Comparison of ENCODE assay signal across 8 cellular contexts in the genomic region with DNA sequence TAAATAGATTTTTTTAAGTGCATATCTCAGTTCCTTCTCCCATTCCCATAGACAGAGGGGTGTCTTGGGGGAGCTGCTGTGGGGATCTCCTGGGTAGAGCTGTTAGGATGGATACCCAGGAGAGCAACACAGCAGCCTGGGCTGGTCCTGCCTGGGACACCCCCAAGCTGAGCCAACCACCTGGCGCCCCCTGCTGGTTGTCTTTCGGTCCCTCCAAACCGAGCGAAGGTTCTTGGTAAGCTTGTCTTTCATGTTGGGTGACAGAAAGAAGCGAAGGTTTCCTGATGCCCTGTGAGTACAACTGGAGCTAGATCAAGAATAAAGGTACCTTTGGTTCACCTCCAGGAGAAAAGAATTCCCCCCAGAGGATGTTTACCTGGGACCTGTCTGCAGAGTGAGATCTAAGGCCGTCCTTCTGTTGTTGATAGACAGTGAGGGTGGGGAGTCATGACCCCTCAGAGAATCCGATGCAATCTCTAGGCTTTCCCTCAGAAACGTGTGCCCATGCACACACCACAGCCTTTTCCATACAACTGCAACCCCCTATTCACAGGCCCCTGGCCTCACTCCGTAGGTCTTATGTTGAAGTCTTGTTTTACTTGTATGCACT. TPM values are rescaled to one million over a fixed set of nuclear protein-coding genes. Genes with fewer than 3 reads are reported as not detected.
DNase-seq lines count a peak whose midpoint lies in the region; ATAC-seq and TF ChIP-seq lines count a peak whose summit lies in the region.

No MANE protein-coding gene starts in this region.

- peak overlapping the region; percentile 69 for H3K27ac Mint-ChIP-seq in osteocyte (ENCODE audit: unreplicated experiment)

- H3K36me3 ChIP-seq in Peyer's patch (peaks cover 0 to 68% (median 0%) of the 10 kb centered on the region in 3 donors), tibial artery (peaks cover 41 to 54% (median 49%) of the 10 kb centered on the region in 3 donors)

- no peaks in the 10 kb centered on the region for H3K9me3 Mint-ChIP-seq in osteocyte (ENCODE audit: unreplicated experiment)

- H3K27me3 ChIP-seq in Peyer's patch, result no peaks in the 10 kb centered on the region
- no peaks in the 10 kb centered on the region for H3K27me3 ChIP-seq in tibial artery

- no peak for TF ChIP-seq POLR2A in Peyer's patch (IDR thresholded peaks at IDR 0.05)

- H3K4me1 ChIP-seq in Peyer's patch (no peaks in the 10 kb centered on the region), tibial artery (peaks cover 0 to 3% (median 0%) of the 10 kb centered on the region in 4 donors)

- peaks cover 6% of the 10 kb centered on the region for H3K4me1 Mint-ChIP-seq in osteocyte (ENCODE audit: unreplicated experiment)

- H3K9me3 ChIP-seq in Peyer's patch (no peaks in the 10 kb centered on the region), tibial artery (no peaks in the 10 kb centered on the region)

- no peak overlapping the region for H3K4me3 Mint-ChIP-seq in osteocyte (ENCODE audit: unreplicated experiment)

- H3K4me3 ChIP-seq in GM12875 (ENCODE audit: low read depth, low read length), result no peak overlapping the region
- no peak overlapping the region for H3K4me3 ChIP-seq in Peyer's patch
- no peak overlapping the region for H3K4me3 ChIP-seq in fibroblast of the aortic adventitia (ENCODE audit: low read depth, low read length)
- no peak overlapping the region for H3K4me3 ChIP-seq in tibial artery

- peak; percentile 89 for TF ChIP-seq CTCF in 22Rv1 (IDR thresholded peaks at IDR 0.05)
- TF ChIP-seq CTCF in GM12875 (IDR thresholded peaks at IDR 0.05; ENCODE audit: borderline replicate concordance, insufficient read depth, low read depth, low read length), result peak; percentile 82
- peak; percentile 64 to 90 (median 78) for TF ChIP-seq CTCF in Peyer's patch (IDR thresholded peaks at IDR 0.05)
- peak; percentile 87 for TF ChIP-seq CTCF in fibroblast of the aortic adventitia (IDR thresholded peaks at IDR 0.05; ENCODE audit: insufficient read depth, low read length)
- peak; percentile 89 for TF ChIP-seq CTCF in osteocyte (IDR thresholded peaks at IDR 0.05)
- peak; percentile 73 to 77 for TF ChIP-seq CTCF in tibial artery (IDR thresholded peaks at IDR 0.05)

- H3K36me3 Mint-ChIP-seq in osteocyte (ENCODE audit: unreplicated experiment), result peaks cover 39% of the 10 kb centered on the region

- peak; percentile 68 for ATAC-seq in HG03460 (IDR thresholded peaks at IDR 0.05; ENCODE audit: unreplicated experiment)

- intact Hi-C loops in tibial artery (cut with DNase I; ENCODE audit: low total_unique reads), result loop anchor here (5.0 kb wide), 1 partner anchor 117 kb away; no protein-coding TSS in a partner anchor

- DNase-seq in Peyer's patch (peak; percentile 86 to 95 (median 89)), activated T-helper 1 cell treated with Interleukin-2 at 50 U/mL for 16 hours (ENCODE audit: low read depth) (peak; percentile 65), fibroblast of the aortic adventitia (ENCODE audit: low read depth) (peak; percentile 74), osteocyte (ENCODE audit: extremely low spot score, unreplicated experiment) (peak; percentile 90), tibial artery (peak; percentile 62 to 84)

- H3K27ac ChIP-seq in 22Rv1 (no peak overlapping the region), Peyer's patch (no peak overlapping the region), tibial artery (no peak overlapping the region)

- no peaks in the 10 kb centered on the region for H3K27me3 Mint-ChIP-seq in osteocyte (ENCODE audit: unreplicated experiment)

RNA-seq across cellular contexts. Expression of a gene that starts 50.8 kb away (rescaled TPM):
- 10 to 100 TPM; 49.8 to 59.1 (median 52.5) TPM for total RNA-seq in Peyer's patch
- 108 and 182 TPM in 2 replicates for total RNA-seq in fibroblast of the aortic adventitia (ENCODE audit: low replicate concordance)
- 65.0 and 65.2 TPM in 2 replicates for total RNA-seq in osteocyte
